ENCODE assay signal across 8 cellular contexts in genomic region chr11:101915811-101916291, GRCh38. TPM values are rescaled to one million over a fixed set of nuclear protein-coding genes. Genes with fewer than 3 reads are reported as not detected.
DNase-seq lines count a peak whose midpoint lies in the region; ATAC-seq and TF ChIP-seq lines count a peak whose summit lies in the region.

No MANE protein-coding gene starts in this region.

- H3K36me3 Mint-ChIP-seq in nephron progenitor cell (ENCODE audit: low read depth) = peaks cover 6% of the 10 kb centered on the region

- DNase-seq in BJ (ENCODE audit: low read depth) (no peak), SK-N-DZ (ENCODE audit: low spot score) (peak; percentile 8), epithelial cell of esophagus (ENCODE audit: low read depth) (peak; percentile 40), nephron progenitor cell (no peak), GDM1 (lab: John Stamatoyannopoulos, UW) (no peak), HuH-7 (ENCODE audit: low spot score) (no peak)

- POLR2A ChIA-PET in BJ (lab: Charles Lee) = no interaction called here

- H3K9me3 Mint-ChIP-seq in nephron progenitor cell = no peaks in the 10 kb centered on the region

- ATAC-seq in GM18858 (IDR thresholded peaks at IDR 0.05; ENCODE audit: unreplicated experiment) (peak; percentile 42), HG03280 (IDR thresholded peaks at IDR 0.05; ENCODE audit: unreplicated experiment) (peak; percentile 51)

- no peaks in the 10 kb centered on the region for H3K27me3 Mint-ChIP-seq in nephron progenitor cell (ENCODE audit: low read depth, poor library complexity)

- TF ChIP-seq CTCF in BJ (IDR thresholded peaks at IDR 0.05; ENCODE audit: insufficient read depth, low read depth, low read length) = no peak
- TF ChIP-seq CTCF in epithelial cell of esophagus (IDR thresholded peaks at IDR 0.05; ENCODE audit: insufficient read depth, low read depth, low read length, missing control alignments) = no peak
- TF ChIP-seq CTCF in nephron progenitor cell (IDR thresholded peaks at IDR 0.05) = no peak

- H3K4me1 Mint-ChIP-seq in nephron progenitor cell = peaks cover 57% of the 10 kb centered on the region

- CTCF ChIA-PET in BJ (lab: Yijun Ruan, JAX) = interaction anchor here (1.9 kb wide), 1 partner anchor 54 kb away, joined by 13 read pairs; no protein-coding TSS in a partner anchor

- H3K4me3 ChIP-seq in BJ (ENCODE audit: low read depth, low read length) (peak overlapping the region; percentile 60), epithelial cell of esophagus (ENCODE audit: low read length) (peak overlapping the region; percentile 72)

- H3K27me3 ChIP-seq in BJ (ENCODE audit: control insufficient read depth, insufficient read depth, low read length) = no peaks in the 10 kb centered on the region

- peak overlapping the region; percentile 99 for H3K27ac Mint-ChIP-seq in nephron progenitor cell

- no peaks in the 10 kb centered on the region for H3K36me3 ChIP-seq in BJ (ENCODE audit: control insufficient read depth, insufficient read depth, low read length)

- peak overlapping the region; percentile 93 for H3K4me3 Mint-ChIP-seq in nephron progenitor cell

RNA-seq across cellular contexts. Expression of gene ANGPTL5, which starts 0.5 kb away (rescaled TPM):
- polyA plus RNA-seq in BJ (2011; rRNA removed) = not detected in 2 replicates
- not detected in 2 replicates for polyA minus RNA-seq in BJ (2011; rRNA and poly(A)+ RNA removed)
- not detected in 2 replicates for polyA plus RNA-seq in SK-N-DZ (2014; cell fraction: cytosol; rRNA removed)
- polyA plus RNA-seq in SK-N-DZ (2014; cell fraction: nucleus; rRNA removed) = not detected in 2 replicates

RNA-seq across cellular contexts. Expression of gene CEP126, which starts 1.0 kb away (rescaled TPM):
- 1.5 and 2.9 TPM in 2 replicates for polyA plus RNA-seq in BJ (2011; rRNA removed)
- polyA minus RNA-seq in BJ (2011; rRNA and poly(A)+ RNA removed) = 1.5 and 1.7 TPM in 2 replicates
- 0.80 and 0.85 TPM in 2 replicates for polyA plus RNA-seq in SK-N-DZ (2014; cell fraction: cytosol; rRNA removed)
- 1.4 and 2.6 TPM in 2 replicates for polyA plus RNA-seq in SK-N-DZ (2014; cell fraction: nucleus; rRNA removed)

Comparison
In these comparisons a context has a peak if more than half of its experiments do, and no peak if none do; other contexts are left out.
1. DNase-seq: peak in SK-N-DZ (single experiment) and epithelial cell of esophagus (single experiment); none in BJ (single experiment), nephron progenitor cell (single experiment), GDM1 (single experiment) and HuH-7 (single experiment).